In the genomic region with DNA sequence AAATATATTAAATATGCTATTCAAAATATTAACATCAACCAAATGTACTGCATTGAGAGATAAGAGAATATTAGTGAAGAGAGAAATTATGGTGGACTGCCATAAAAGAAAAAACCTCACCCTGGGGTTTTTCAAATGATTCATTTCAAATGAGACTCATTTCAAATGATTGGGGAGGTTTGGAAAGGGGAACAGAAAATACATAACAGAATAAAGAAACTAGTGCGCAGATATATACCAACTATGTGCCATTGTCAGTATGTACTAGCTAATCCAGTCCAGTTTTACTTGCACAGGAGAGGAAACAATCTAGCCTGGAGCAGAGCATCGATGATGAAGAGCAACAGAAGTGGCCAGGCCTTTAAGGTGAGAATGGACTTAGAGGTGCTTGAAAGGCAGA, we compare ENCODE assay signal across 16 cellular contexts.
A peak's percentile ranks its signal among the peaks of the same experiment; 100 is the strongest.
DNase-seq lines count a peak whose midpoint lies in the region; ATAC-seq and TF ChIP-seq lines count a peak whose summit lies in the region.
"Had no signal": no experiment of that assay in that cellular context is flagged by ENCODE, and none has a peak within 500 bp of the region (broad histone marks: within the 10 kb centered on the region; RNA-seq: fewer than 3 reads in every experiment).

No MANE protein-coding gene starts in this region.

- H3K9ac ChIP-seq in HUES48 (ENCODE audit: low read depth, low read length), result peak overlapping the region; percentile 68; the same call in 1 of the 2 replicates

- TF ChIP-seq CTCF in osteoblast (IDR thresholded peaks at IDR 0.05; ENCODE audit: extremely low read depth, low read depth, low read length), result no peak

- peak; percentile 73 for ATAC-seq in GM18498 (IDR thresholded peaks at IDR 0.05; ENCODE audit: unreplicated experiment)
- ATAC-seq in GM21390 (IDR thresholded peaks at IDR 0.05; ENCODE audit: unreplicated experiment), result peak; percentile 80
- peak; percentile 49 for ATAC-seq in HG03025 (IDR thresholded peaks at IDR 0.05; ENCODE audit: low FRiP score, unreplicated experiment)
- ATAC-seq: A549; activated T-cell treated with anti-CD3 and anti-CD28 coated beads, Interleukin-2, amount 50 U/mL, for 72 hours had no signal

- H3K9me3 ChIP-seq in HUES48 (ENCODE audit: control insufficient read depth, insufficient read depth, low read length) (no peaks in the 10 kb centered on the region), osteoblast (ENCODE audit: low read depth, low read length) (no peaks in the 10 kb centered on the region)
- H3K9me3 ChIP-seq: A549, ovary had no signal

- H2AFZ ChIP-seq in osteoblast (ENCODE audit: low read length), result no peak overlapping the region

- no peaks in the 10 kb centered on the region for H4K20me1 ChIP-seq in osteoblast (ENCODE audit: insufficient read depth, low read length)

- no peaks in the 10 kb centered on the region for H3K27me3 ChIP-seq in HUES48 (ENCODE audit: control insufficient read depth, insufficient read depth, low read length)
- no peaks in the 10 kb centered on the region for H3K27me3 ChIP-seq in osteoblast (ENCODE audit: insufficient read depth, low read length)
- H3K27me3 ChIP-seq: ovary had no signal

- H3K4me3 ChIP-seq in HUES48 (ENCODE audit: low read depth, low read length) (no peak overlapping the region), osteoblast (ENCODE audit: insufficient read depth, low read length) (no peak overlapping the region)
- H3K4me3 ChIP-seq: A549, ovary had no signal

- DNase-seq in hepatic stellate cell (ENCODE audit: low spot score), result no peak
- DNase-seq in stimulated activated CD4-positive, alpha-beta T cell treated with anti-CD3 and anti-CD28 coated beads, Interleukin-15, amount 100 ng/mL, for 24 hours, result no peak
- DNase-seq in osteoblast (ENCODE audit: insufficient read length, low spot score, missing footprints), result no peak
- DNase-seq in central memory CD4-positive, alpha-beta T cell, result no peak
- DNase-seq: activated CD4-positive, alpha-beta T cell treated with anti-CD3 and anti-CD28 coated beads, Interleukin-2, amount 50 U/mL, for 1 hour; activated T-cell treated with anti-CD3 and anti-CD28 coated beads, Interleukin-2, amount 50 U/mL, for 72 hours; cerebellar nuclear complex; kidney; ovary; SHP77; stimulated activated CD4-positive, alpha-beta T cell treated with anti-CD3 and anti-CD28 coated beads, Interleukin-12 subunit alpha, Interleukin-12 subunit beta, amount 100 ng/mL, for 4 hours had no signal

- H3K27ac ChIP-seq in HUES48 (ENCODE audit: low read depth, low read length), result peak overlapping the region; percentile 94
- H3K27ac ChIP-seq in osteoblast (ENCODE audit: low read depth, low read length), result no peak overlapping the region
- H3K27ac ChIP-seq: A549, ovary had no signal

- H3K79me2 ChIP-seq in osteoblast (ENCODE audit: insufficient read depth, low read length), result no peaks in the 10 kb centered on the region

- peaks cover 47% of the 10 kb centered on the region for H3K4me1 ChIP-seq in HUES48 (ENCODE audit: control insufficient read depth, insufficient read depth, low read length)
- no peaks in the 10 kb centered on the region for H3K4me1 ChIP-seq in osteoblast (ENCODE audit: insufficient read depth, low read length)
- H3K4me1 ChIP-seq: A549 had no signal

- no peak overlapping the region for H3K4me2 ChIP-seq in osteoblast (ENCODE audit: insufficient read depth, low read length)
- H3K4me2 ChIP-seq: A549 had no signal

- H3K36me3 ChIP-seq in HUES48 (ENCODE audit: control insufficient read depth, insufficient read depth, low read length) (no peaks in the 10 kb centered on the region), osteoblast (ENCODE audit: insufficient read depth, low read length) (no peaks in the 10 kb centered on the region)
- H3K36me3 ChIP-seq: ovary had no signal
